In the genomic region with DNA sequence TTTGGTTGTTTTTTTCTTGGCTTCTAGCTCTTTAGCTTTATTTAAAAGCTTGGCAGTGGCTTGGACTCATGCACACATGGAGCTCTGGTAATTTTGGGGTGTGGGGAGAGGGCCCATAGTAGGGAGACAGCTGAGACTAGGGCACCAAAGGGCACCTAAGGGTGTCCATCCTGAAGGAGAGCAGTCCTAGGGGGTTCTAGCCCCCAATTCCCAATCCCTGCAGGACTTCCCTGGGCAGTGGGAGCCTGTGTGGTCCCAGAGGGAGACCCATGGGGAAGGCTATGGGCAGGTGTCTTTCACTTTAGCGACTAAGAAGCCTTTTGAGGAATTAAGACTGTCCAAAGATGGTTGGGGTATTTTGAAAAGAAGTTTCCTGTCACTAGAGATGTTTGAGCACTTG, we compare ENCODE assay signal across 21 cellular contexts. TPM values are rescaled to one million over a fixed set of nuclear protein-coding genes. Genes with fewer than 3 reads are reported as not detected.
DNase-seq lines count a peak whose midpoint lies in the region; ATAC-seq and TF ChIP-seq lines count a peak whose summit lies in the region.
"Had no signal": no experiment of that assay in that cellular context is flagged by ENCODE, and none has a peak within 500 bp of the region (broad histone marks: within the 10 kb centered on the region; RNA-seq: fewer than 3 reads in every experiment).

No MANE protein-coding gene starts in this region.

- H3K36me3 ChIP-seq in heart right ventricle (no peaks in the 10 kb centered on the region), esophagus squamous epithelium (peaks cover 0 to 18% (median 0%) of the 10 kb centered on the region in 3 donors), skeletal muscle tissue (ENCODE audit: control insufficient read depth in 3 of 3, insufficient read depth in 3 of 3, low read length in 3 of 3) (no peaks in the 10 kb centered on the region), vagina (no peaks in the 10 kb centered on the region)
- H3K36me3 ChIP-seq: BE2C had no signal

- DNase-seq in heart right ventricle (no peak), left cardiac atrium (no peak), esophagus squamous epithelium (lab: John Stamatoyannopoulos, UW) (no peak), vagina (ENCODE audit: extremely low spot score in 2 of 2) (no peak), MV-4-11 (lab: John Stamatoyannopoulos, UW) (no peak)
- DNase-seq in stimulated activated CD4-positive, alpha-beta T cell treated with anti-CD3 and anti-CD28 coated beads, Interleukin-4, amount 100 ng/mL, for 4 hours = no peak
- DNase-seq: activated CD4-positive, alpha-beta T cell treated with anti-CD3 and anti-CD28 coated beads for 4 hours; activated CD8-positive, alpha-beta memory T cell treated with anti-CD3 and anti-CD28 coated beads, Interleukin-2, amount 10 ng/mL, durations not matched to agents 7 days and 5 days; BE2C; Caco-2; GOT3; left colon; NCI-H524 treated with DMSO at 0.1 percent for 48 hours; stimulated activated CD8-positive, alpha-beta memory T cell treated with anti-CD3 and anti-CD28 coated beads, Interleukin-4, amount 100 ng/mL, for 48 hours; testis had no signal

- H3K4me3 ChIP-seq in heart right ventricle = peak overlapping the region in 4 of 10 donors; percentile 4 to 18 (median 11)
- peak overlapping the region in 1 of 4 donors; percentile 8 for H3K4me3 ChIP-seq in esophagus squamous epithelium
- H3K4me3 ChIP-seq in skeletal muscle tissue (ENCODE audit: low read length in 3 of 3) = peak overlapping the region; percentile 13 to 55 (median 14)
- H3K4me3 ChIP-seq in vagina = no peak overlapping the region
- H3K4me3 ChIP-seq: A549, testis had no signal

- peaks cover 0 to 3% (median 0%) of the 10 kb centered on the region in 7 donors for H3K27me3 ChIP-seq in heart right ventricle
- no peaks in the 10 kb centered on the region for H3K27me3 ChIP-seq in esophagus squamous epithelium
- H3K27me3 ChIP-seq in skeletal muscle tissue (ENCODE audit: control insufficient read depth in 3 of 3, insufficient read depth in 3 of 3, low read length in 3 of 3) = peaks cover 0 to 5% (median 5%) of the 10 kb centered on the region in 3 donors
- no peaks in the 10 kb centered on the region for H3K27me3 ChIP-seq in vagina
- H3K27me3 ChIP-seq: BE2C, testis had no signal

- intact Hi-C loops in heart right ventricle (cut with DNase I) (loop anchor here in 2 of 10 donors (2.0 to 10.0 kb wide), 3 partner anchors 33 to 61 kb away; no protein-coding TSS in a partner anchor), left cardiac atrium (cut with DNase I) (no loop called here), esophagus squamous epithelium (cut with DNase I) (no loop called here), vagina (cut with DNase I) (no loop called here)

- TF ChIP-seq POLR2A in esophagus squamous epithelium (IDR thresholded peaks at IDR 0.05) (no peak), vagina (IDR thresholded peaks at IDR 0.05) (no peak)

- no peak overlapping the region for H3K9ac ChIP-seq in skeletal muscle tissue (ENCODE audit: low read depth in 1 of 3, low read length in 3 of 3)

- peak overlapping the region; percentile 48 to 92 (median 81) for H3K27ac ChIP-seq in heart right ventricle
- peak overlapping the region; percentile 70 to 89 (median 80) for H3K27ac ChIP-seq in esophagus squamous epithelium
- peak overlapping the region; percentile 51 for H3K27ac ChIP-seq in skeletal muscle tissue (ENCODE audit: low read depth, low read length)
- H3K27ac ChIP-seq in vagina = peak overlapping the region; percentile 83
- H3K27ac ChIP-seq: A549, HL-60 had no signal

- WGBS in heart right ventricle, 2 donors = 59 to 75% methylated on average over 1 of the region's 1 CpG
- WGBS in esophagus squamous epithelium, 2 donors = 75 to 80% methylated on average over 1 of the region's 1 CpG

- H3K4me1 ChIP-seq in heart right ventricle = peaks cover 26 to 51% (median 37%) of the 10 kb centered on the region in 9 donors
- peaks cover 8 to 71% (median 37%) of the 10 kb centered on the region in 3 donors for H3K4me1 ChIP-seq in esophagus squamous epithelium
- peaks cover 26 to 46% (median 28%) of the 10 kb centered on the region in 3 donors for H3K4me1 ChIP-seq in skeletal muscle tissue (ENCODE audit: control insufficient read depth in 3 of 3, insufficient read depth in 3 of 3, low read length in 3 of 3)
- H3K4me1 ChIP-seq in vagina = peaks cover 38% of the 10 kb centered on the region
- H3K4me1 ChIP-seq: A549, BE2C, Caco-2 had no signal

- TF ChIP-seq CTCF in heart right ventricle (IDR thresholded peaks at IDR 0.05) (no peak), esophagus squamous epithelium (IDR thresholded peaks at IDR 0.05) (no peak), vagina (IDR thresholded peaks at IDR 0.05) (no peak)

- H3K9me3 ChIP-seq in heart right ventricle (no peaks in the 10 kb centered on the region), esophagus squamous epithelium (no peaks in the 10 kb centered on the region), skeletal muscle tissue (ENCODE audit: control insufficient read depth in 3 of 3, low read length in 3 of 3) (no peaks in the 10 kb centered on the region), vagina (no peaks in the 10 kb centered on the region)
- H3K9me3 ChIP-seq: A549, BE2C, Caco-2, testis had no signal

- ATAC-seq in heart right ventricle (no peak), left cardiac atrium (no peak), GM21786 (IDR thresholded peaks at IDR 0.05; ENCODE audit: unreplicated experiment) (no peak)
- ATAC-seq: A549; activated CD8-positive, alpha-beta memory T cell treated with anti-CD3 and anti-CD28 coated beads, Interleukin-2, amount 10 ng/mL, durations not matched to agents 7 days and 5 days; left colon had no signal

RNA-seq across cellular contexts. Expression of a gene that starts 6.9 kb away (rescaled TPM):
- total RNA-seq in heart right ventricle = 10 to 100 TPM in 3 of 10 donors, 1 to 10 TPM in 4, under 1 TPM in 3; 0.77 to 22.5 (median 3.8) TPM
- 10 to 100 TPM; 15.9 to 33.2 TPM for polyA plus RNA-seq in heart right ventricle
- 10 to 100 TPM in 1 of 2 donors, 1 to 10 TPM in 1; 7.2 to 15.6 TPM for total RNA-seq in left cardiac atrium
- total RNA-seq in esophagus squamous epithelium = 100 to 1,000 TPM in 2 of 4 donors, 10 to 100 TPM in 2; 14.0 to 147 (median 109) TPM
- total RNA-seq in skeletal muscle tissue = not detected
- 74.4 TPM for total RNA-seq in vagina
- total RNA-seq: activated CD8-positive, alpha-beta memory T cell treated with anti-CD3 and anti-CD28 coated beads, Interleukin-2, amount 10 ng/mL, durations not matched to agents 7 days and 5 days; activated T-helper 2 cell treated with anti-CD3 and anti-CD28 coated beads, Interferon-gamma antibody, Interleukin-2, Interleukin-4, amounts not matched to agents 10 μg/mL and 5 μg/mL and 100 μg/mL, durations not matched to agents 14 hours and 24 hours and 36 hours; Caco-2; epithelial cell of proximal tubule had no signal
- polyA plus RNA-seq: A549 had no signal

Comparison
In these comparisons a context has a peak if more than half of its experiments do, and no peak if none do; other contexts are left out.
1. H3K4me3 ChIP-seq: peak in skeletal muscle tissue (3 of 3); none in vagina (0 of 2).
2. Peak in every context shown above with its lines, with median percentiles within 50 percentile points of each other: H3K27ac ChIP-seq.